Comparison of ENCODE assay signal across 9 cellular contexts in the genomic region with DNA sequence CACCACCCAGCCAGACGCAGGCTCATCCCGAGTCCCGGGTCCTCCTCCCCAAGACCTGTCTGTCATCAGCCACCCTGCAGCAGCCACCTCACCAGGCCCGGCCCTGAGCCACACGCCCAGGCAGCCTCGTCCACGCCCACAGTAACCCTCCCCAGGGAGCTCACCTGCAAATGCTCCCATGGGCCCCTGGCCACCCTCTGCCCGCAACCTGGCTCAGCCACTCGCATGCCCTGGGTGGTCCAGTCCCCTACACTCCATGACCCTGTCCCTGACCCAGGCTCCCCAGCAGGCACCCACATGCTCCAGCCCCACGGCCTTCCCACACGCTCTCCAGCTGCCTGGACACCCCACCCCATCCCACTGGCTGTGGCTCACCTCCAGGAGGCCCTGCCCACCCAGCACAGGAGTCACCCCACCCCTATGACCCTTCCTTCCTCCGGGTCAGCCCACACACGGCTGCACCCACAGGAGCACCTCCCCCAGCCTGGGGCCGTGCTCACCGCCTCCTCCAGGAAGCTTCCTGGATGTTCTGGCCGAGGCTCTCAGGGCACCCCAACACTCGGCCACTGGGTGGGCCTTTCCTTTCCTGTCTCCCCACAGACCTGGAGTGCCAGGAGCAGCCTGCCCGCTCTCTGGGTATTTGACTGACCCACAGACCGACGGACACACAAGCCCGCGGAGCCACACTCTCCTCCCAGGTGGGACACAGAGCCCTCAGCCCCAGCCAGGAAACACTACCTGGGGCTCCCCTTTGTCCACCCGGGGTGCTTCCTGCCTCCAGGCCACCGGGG. TPM values are rescaled to one million over a fixed set of nuclear protein-coding genes. Genes with fewer than 3 reads are reported as not detected.
DNase-seq lines count a peak whose midpoint lies in the region; ATAC-seq and TF ChIP-seq lines count a peak whose summit lies in the region.
"Had no signal": no experiment of that assay in that cellular context is flagged by ENCODE, and none has a peak within 500 bp of the region (broad histone marks: within the 10 kb centered on the region; RNA-seq: fewer than 3 reads in every experiment).

No MANE protein-coding gene starts in this region.

- H4K91ac ChIP-seq in H9 (ENCODE audit: insufficient read length, low read depth, low read length): no peak overlapping the region

- no peaks in the 10 kb centered on the region for H3K9me3 ChIP-seq in H9 (ENCODE audit: control insufficient read depth, low read depth, low read length)
- no peaks in the 10 kb centered on the region for H3K9me3 ChIP-seq in T-helper 17 cell (ENCODE audit: control insufficient read depth, low read length, poor library complexity, severe bottlenecking)

- peak overlapping the region; percentile 34 for H3K4me3 ChIP-seq in fibroblast of villous mesenchyme (ENCODE audit: low read depth, low read length)
- peak overlapping the region in 2 of 7 experiments; percentile 8 to 10 for H3K4me3 ChIP-seq in skin epidermis

- H2AK5ac ChIP-seq in H9 (ENCODE audit: insufficient read length, low read length): no peak overlapping the region

- peak overlapping the region; percentile 7 to 56; a peak in 4 of 5 replicates for H3K4me3 Mint-ChIP-seq in H9
- peak overlapping the region; percentile 83 for H3K4me3 Mint-ChIP-seq in T-helper 17 cell

- H3K27ac ChIP-seq in H9 (ENCODE audit: insufficient read length, low read depth, low read length) (no peak overlapping the region), skin epidermis (peak overlapping the region in 19 of 21 experiments; percentile 15 to 96 (median 64))

- WGBS in H9 (ENCODE audit: extremely low coverage, insufficient read length, low lambda C conversion rate): no CpG with 5 or more reads among the region's 24 CpGs

- no peak overlapping the region for H3K18ac ChIP-seq in H9 (ENCODE audit: insufficient read length, low read depth, low read length)

- TF ChIP-seq CTCF in H9 (conservative IDR thresholded peaks at IDR 0.05) (no peak), fibroblast of villous mesenchyme (IDR thresholded peaks at IDR 0.05; ENCODE audit: insufficient read depth, low read depth, low read length) (no peak)

- peaks cover 45% of the 10 kb centered on the region; the same call in 1 of the 2 replicates for H3K79me2 ChIP-seq in H9 (ENCODE audit: insufficient read depth, low read length)

- peak overlapping the region in 2 of 3 experiments; percentile 86 to 95; a peak in 5 of 7 replicates for H3K27ac Mint-ChIP-seq in H9
- peak overlapping the region; percentile 76 for H3K27ac Mint-ChIP-seq in T-helper 17 cell

- peaks cover 7% of the 10 kb centered on the region for H3K79me1 ChIP-seq in H9 (ENCODE audit: insufficient read depth, low read depth, low read length, poor library complexity, severe bottlenecking)

- H2BK120ac ChIP-seq in H9 (ENCODE audit: low read depth, low read length, poor library complexity, severe bottlenecking): no peak overlapping the region

- no peak overlapping the region for H3K4ac ChIP-seq in H9 (ENCODE audit: low read depth, low read length)

- H3K4me1 Mint-ChIP-seq in H9 (peaks cover 17 to 35% of the 10 kb centered on the region in 2 experiments), T-helper 17 cell (peaks cover 30% of the 10 kb centered on the region)

- H3K23me2 ChIP-seq in H9 (ENCODE audit: insufficient read length, low read depth, low read length, poor library complexity, severe bottlenecking): peaks cover 10% of the 10 kb centered on the region

- H2BK5ac ChIP-seq in H9 (ENCODE audit: insufficient read length, low read length): no peak overlapping the region

- peaks cover 2 to 10% (median 4%) of the 10 kb centered on the region in 3 experiments; a peak in 5 of 7 replicates for H3K36me3 Mint-ChIP-seq in H9 (ENCODE audit: insufficient read depth in 1 of 3, low read depth in 3 of 3)
- H3K36me3 Mint-ChIP-seq in T-helper 17 cell (ENCODE audit: low read depth): no peaks in the 10 kb centered on the region

- no peak overlapping the region for H3K23ac ChIP-seq in H9 (ENCODE audit: insufficient read length, low read depth, low read length)

- no peak overlapping the region for H3K9ac ChIP-seq in H9 (ENCODE audit: extremely low read depth, insufficient read length, low read length)

- no peak overlapping the region for H2BK20ac ChIP-seq in H9 (ENCODE audit: low read depth, low read length, poor library complexity, severe bottlenecking)

- no peaks in the 10 kb centered on the region for H3K27me3 ChIP-seq in H9 (ENCODE audit: insufficient read depth, low read length)

- ATAC-seq in T-helper 17 cell (no peak), HG02981 (IDR thresholded peaks at IDR 0.05; ENCODE audit: unreplicated experiment) (no peak), HG03457 (IDR thresholded peaks at IDR 0.05; ENCODE audit: unreplicated experiment) (no peak)

- no peak overlapping the region for H3K56ac ChIP-seq in H9 (ENCODE audit: insufficient read length, low read depth, low read length)

- H3K27me3 Mint-ChIP-seq in H9 (ENCODE audit: low read depth) (no peaks in the 10 kb centered on the region; the same call in 1 of the 2 replicates), T-helper 17 cell (no peaks in the 10 kb centered on the region)

- H2BK15ac ChIP-seq in H9 (ENCODE audit: low read depth, low read length): no peak overlapping the region

- H2BK12ac ChIP-seq in H9 (ENCODE audit: insufficient read length, low read depth, low read length): no peak overlapping the region

- H4K8ac ChIP-seq in H9 (replicated peaks; ENCODE audit: insufficient read length, low read depth, low read length): no peak overlapping the region

- no peak overlapping the region for H3K4me2 ChIP-seq in H9 (ENCODE audit: insufficient read depth, insufficient read length, low read length)

- no peak overlapping the region for H3T11ph ChIP-seq in H9 (ENCODE audit: low read length)

- no peaks in the 10 kb centered on the region for H4K20me1 ChIP-seq in H9 (ENCODE audit: control insufficient read depth, insufficient read depth, insufficient read length)

- H3K4me1 ChIP-seq in H9 (ENCODE audit: insufficient read depth, low read length): no peaks in the 10 kb centered on the region; the same call in 1 of the 2 replicates

- H2AFZ ChIP-seq in H9 (ENCODE audit: low read length): no peak overlapping the region

- no peak overlapping the region for H4K5ac ChIP-seq in H9 (ENCODE audit: insufficient read length, low read depth, low read length)

- no peak overlapping the region for H3K14ac ChIP-seq in H9 (ENCODE audit: insufficient read depth, low read length)

- DNase-seq in H9: no peak
- no peak for DNase-seq in T-helper 17 cell
- DNase-seq in fibroblast of villous mesenchyme (ENCODE audit: low read depth): no peak
- no peak for DNase-seq in hypothalamus (lab: John Stamatoyannopoulos, UW)
- no peak for DNase-seq in kidney glomerular epithelial cell (lab: John Stamatoyannopoulos, UW)
- DNase-seq: NCI-H1694 had no signal

- H3K9me3 Mint-ChIP-seq in H9: no peaks in the 10 kb centered on the region; a peak in 1 of 5 replicates

RNA-seq across cellular contexts. Expression of a gene that starts 3.6 kb away (rescaled TPM):
- 169 and 171 TPM in 2 replicates for total RNA-seq in H9 (2021)
- 100 to 1,000 TPM; 270 to 318 TPM for total RNA-seq in T-helper 17 cell
- total RNA-seq in fibroblast of villous mesenchyme: 79.2 and 84.6 TPM in 2 replicates

RNA-seq across cellular contexts. Expression of a gene that starts 4.0 kb away (rescaled TPM):
- not detected in 2 replicates for total RNA-seq in H9 (2021)
- total RNA-seq in T-helper 17 cell: not detected
- total RNA-seq in fibroblast of villous mesenchyme: not detected in 2 replicates

RNA-seq across cellular contexts. Expression of a gene that starts 9.1 kb away (rescaled TPM):
- 524 and 529 TPM in 2 replicates for total RNA-seq in H9 (2021)
- 100 to 1,000 TPM; 263 to 301 TPM for total RNA-seq in T-helper 17 cell
- 508 and 544 TPM in 2 replicates for total RNA-seq in fibroblast of villous mesenchyme

RNA-seq across cellular contexts. Expression of a gene that starts 17.1 kb away (rescaled TPM):
- total RNA-seq in H9 (2021) (1.0 and 1.4 TPM in 2 replicates), T-helper 17 cell (1 to 10 TPM in 1 of 2 donors, not detected in 1; 1.8 TPM), fibroblast of villous mesenchyme (under 0.01 TPM in 2 replicates)

RNA-seq across cellular contexts. Expression of a gene that starts 22.6 kb away (rescaled TPM):
- total RNA-seq in H9 (2021) (28.3 and 34.6 TPM in 2 replicates), T-helper 17 cell (100 to 1,000 TPM; 107 to 112 TPM), fibroblast of villous mesenchyme (11.2 and 13.9 TPM in 2 replicates)
